ENCODE assay signal across 17 cellular contexts in genomic region chr18:13276530-13277520, GRCh38. TPM values are rescaled to one million over a fixed set of nuclear protein-coding genes. Genes with fewer than 3 reads are reported as not detected.
DNase-seq lines count a peak whose midpoint lies in the region; ATAC-seq lines count a peak whose summit lies in the region.
"Had no signal": no experiment of that assay in that cellular context is flagged by ENCODE, and none has a peak within 500 bp of the region (broad histone marks: within the 10 kb centered on the region; RNA-seq: fewer than 3 reads in every experiment).

No MANE protein-coding gene starts in this region.

- H3K23ac ChIP-seq in trophoblast cell (ENCODE audit: low read length) = no peak overlapping the region

- H2BK5ac ChIP-seq in trophoblast cell (ENCODE audit: low read depth, low read length, poor library complexity) = no peak overlapping the region

- peak; percentile 59 for DNase-seq in NCI-H82 (lab: John Stamatoyannopoulos, UW)
- no peak for DNase-seq in NCI-H82 treated with DMSO at 0.1 percent for 48 hours (lab: John Stamatoyannopoulos, UW; ENCODE audit: unreplicated experiment)
- peak; percentile 23 for DNase-seq in T-helper 22 cell (ENCODE audit: low read depth)
- peak; percentile 94 for DNase-seq in cerebellar cortex (ENCODE audit: low spot score)
- no peak for DNase-seq in trophoblast cell
- no peak for DNase-seq in SHP77 treated with DMSO at 0.1 percent for 48 hours (lab: John Stamatoyannopoulos, UW)
- DNase-seq in T1000 (lab: John Stamatoyannopoulos, UW) = no peak
- DNase-seq: 8988T, foreskin keratinocyte, NCI-H1105, NCI-H526 treated with DMSO at 0.1 percent for 48 hours had no signal

- no peaks in the 10 kb centered on the region for H3K79me2 ChIP-seq in trophoblast cell (ENCODE audit: control insufficient read depth, insufficient read depth, low read length, poor library complexity)

- no peak overlapping the region for H2AK5ac ChIP-seq in trophoblast cell (ENCODE audit: low read length)

- no peaks in the 10 kb centered on the region for H3K9me3 ChIP-seq in trophoblast cell (ENCODE audit: insufficient read depth, low read depth, low read length)
- H3K9me3 ChIP-seq: upper lobe of left lung had no signal

- no peak overlapping the region for H4K8ac ChIP-seq in trophoblast cell (ENCODE audit: low read depth, low read length)

- ATAC-seq in HG03159 (IDR thresholded peaks at IDR 0.05; ENCODE audit: unreplicated experiment) = no peak
- ATAC-seq: foreskin keratinocyte, HepG2 had no signal

- no peak overlapping the region for H3K14ac ChIP-seq in trophoblast cell (ENCODE audit: low read length)

- no peak overlapping the region for H3K4me3 ChIP-seq in trophoblast cell (ENCODE audit: low read depth, low read length)
- H3K4me3 ChIP-seq: upper lobe of left lung had no signal

- H3K27me3 ChIP-seq in trophoblast cell (ENCODE audit: insufficient read depth, low read length) = no peaks in the 10 kb centered on the region
- H3K27me3 ChIP-seq: dorsolateral prefrontal cortex, foreskin keratinocyte, upper lobe of left lung had no signal

- no peak overlapping the region for H3K4ac ChIP-seq in trophoblast cell (ENCODE audit: low read depth, low read length)

- no peaks in the 10 kb centered on the region for H3K79me1 ChIP-seq in trophoblast cell (ENCODE audit: low read length)

- no peak overlapping the region for H3K27ac ChIP-seq in trophoblast cell (ENCODE audit: low read depth, low read length)
- H3K27ac ChIP-seq: foreskin keratinocyte, upper lobe of left lung, VCaP had no signal

- H3K9ac ChIP-seq in trophoblast cell (ENCODE audit: low read length) = no peak overlapping the region

- no peak overlapping the region for H2BK12ac ChIP-seq in trophoblast cell (ENCODE audit: low read length)

- no peaks in the 10 kb centered on the region for H3K36me3 ChIP-seq in trophoblast cell (ENCODE audit: control insufficient read depth in 1 of 2, insufficient read depth in 2 of 2, low read length in 2 of 2)
- H3K36me3 ChIP-seq: upper lobe of left lung had no signal

- H3K4me1 ChIP-seq in trophoblast cell (ENCODE audit: control insufficient read depth in 1 of 2, insufficient read depth in 2 of 2, low read length in 2 of 2) = peaks cover 7% of the 10 kb centered on the region in 2 experiments
- H3K4me1 ChIP-seq: foreskin keratinocyte, upper lobe of left lung had no signal

- H4K12ac ChIP-seq in trophoblast cell (ENCODE audit: low read depth, low read length) = no peak overlapping the region

- no peak overlapping the region for H2AFZ ChIP-seq in trophoblast cell (ENCODE audit: insufficient read depth, low read length, poor library complexity)

- peak overlapping the region; percentile 29 for H3K18ac ChIP-seq in trophoblast cell (ENCODE audit: low read length)

- H3K4me2 ChIP-seq in trophoblast cell (ENCODE audit: low read length) = no peak overlapping the region

- H4K91ac ChIP-seq in trophoblast cell (ENCODE audit: low read depth, low read length) = no peak overlapping the region

- WGBS in trophoblast cell (ENCODE audit: extremely low coverage, insufficient coverage, insufficient read length) = no CpG with 5 or more reads among the region's 23 CpGs

- no peak overlapping the region for H2BK120ac ChIP-seq in trophoblast cell (ENCODE audit: insufficient read depth, low read length, poor library complexity)

RNA-seq across cellular contexts. Expression of gene LDLRAD4, which starts 58.3 kb away (rescaled TPM):
- polyA plus RNA-seq in trophoblast cell (2013) = 6.9 and 7.5 TPM in 2 replicates
- polyA plus RNA-seq: foreskin keratinocyte, keratinocyte had no signal

Comparison
In these comparisons a context has a peak if more than half of its experiments do, and no peak if none do; other contexts are left out.
1. DNase-seq: peak in NCI-H82 (single experiment), T-helper 22 cell (single experiment) and cerebellar cortex (single experiment); none in NCI-H82 treated with DMSO at 0.1 percent for 48 hours (single experiment), trophoblast cell (0 of 2), SHP77 treated with DMSO at 0.1 percent for 48 hours (single experiment) and T1000 (single experiment).